ENCODE assay signal across 16 cellular contexts in genomic region chr22:21444701-21445436, GRCh38. TPM values are rescaled to one million over a fixed set of nuclear protein-coding genes. Genes with fewer than 3 reads are reported as not detected.
DNase-seq lines count a peak whose midpoint lies in the region; ATAC-seq and TF ChIP-seq lines count a peak whose summit lies in the region.
"Had no signal": no experiment of that assay in that cellular context is flagged by ENCODE, and none has a peak within 500 bp of the region (broad histone marks: within the 10 kb centered on the region; RNA-seq: fewer than 3 reads in every experiment).

No MANE protein-coding gene starts in this region.

- H3K27me3 ChIP-seq in BE2C, result no peaks in the 10 kb centered on the region
- H3K27me3 ChIP-seq in H9 (ENCODE audit: insufficient read depth, low read length), result no peaks in the 10 kb centered on the region
- no peaks in the 10 kb centered on the region for H3K27me3 ChIP-seq in right atrium auricular region
- no peaks in the 10 kb centered on the region for H3K27me3 ChIP-seq in trophoblast cell (ENCODE audit: insufficient read depth, low read length)
- no peaks in the 10 kb centered on the region for H3K27me3 ChIP-seq in effector memory CD4-positive, alpha-beta T cell (replicated peaks; ENCODE audit: control insufficient read depth, insufficient read depth, low read length, poor library complexity, severe bottlenecking)
- H3K27me3 ChIP-seq: colonic mucosa, SJSA1 had no signal

- peak; percentile 6 for DNase-seq in BE2C
- peak; percentile 22 for DNase-seq in H9
- DNase-seq in right atrium auricular region (ENCODE audit: low spot score), result peak; percentile 43
- peak in 1 of 2 donors; percentile 13 for DNase-seq in trophoblast cell
- no peak for DNase-seq in kidney glomerular epithelial cell (lab: John Stamatoyannopoulos, UW)
- DNase-seq in effector memory CD4-positive, alpha-beta T cell, result no peak
- DNase-seq in stimulated activated CD4-positive, alpha-beta T cell treated with anti-CD3 and anti-CD28 coated beads, Interleukin-4, amount 100 ng/mL, for 1 hour, result no peak
- DNase-seq: C1 segment of cervical spinal cord, colonic mucosa, DMS153, NCI-H187, NCI-H510A treated with DMSO at 0.1 percent for 48 hours had no signal

- H3K4me2 ChIP-seq in H9 (ENCODE audit: insufficient read depth, insufficient read length, low read length), result no peak overlapping the region
- H3K4me2 ChIP-seq in trophoblast cell (ENCODE audit: low read length), result no peak overlapping the region

- H3K4me3 ChIP-seq in BE2C (ENCODE audit: low read depth, low read length), result no peak overlapping the region
- H3K4me3 ChIP-seq in right atrium auricular region, result no peak overlapping the region
- no peak overlapping the region for H3K4me3 ChIP-seq in trophoblast cell (ENCODE audit: low read depth, low read length)
- H3K4me3 ChIP-seq in effector memory CD4-positive, alpha-beta T cell (ENCODE audit: insufficient read depth, low read depth, low read length, poor library complexity, severe bottlenecking), result no peak overlapping the region
- H3K4me3 ChIP-seq: colonic mucosa, SJSA1 had no signal

- peaks cover 5 to 27% (median 21%) of the 10 kb centered on the region in 3 experiments; a peak in 6 of 7 replicates for H3K36me3 Mint-ChIP-seq in H9 (ENCODE audit: insufficient read depth in 1 of 3, low read depth in 3 of 3)

- H3K9me3 ChIP-seq in BE2C, result no peaks in the 10 kb centered on the region
- no peaks in the 10 kb centered on the region for H3K9me3 ChIP-seq in H9 (ENCODE audit: control insufficient read depth, low read depth, low read length)
- no peaks in the 10 kb centered on the region for H3K9me3 ChIP-seq in right atrium auricular region
- H3K9me3 ChIP-seq in trophoblast cell (ENCODE audit: insufficient read depth, low read depth, low read length), result peaks cover 3% of the 10 kb centered on the region
- no peaks in the 10 kb centered on the region for H3K9me3 ChIP-seq in effector memory CD4-positive, alpha-beta T cell (ENCODE audit: control insufficient read depth, low read length)
- H3K9me3 ChIP-seq: colonic mucosa, SJSA1 had no signal

- H3K4ac ChIP-seq in H9 (ENCODE audit: low read depth, low read length), result no peak overlapping the region
- no peak overlapping the region for H3K4ac ChIP-seq in trophoblast cell (ENCODE audit: low read depth, low read length)

- H2BK5ac ChIP-seq in H9 (ENCODE audit: insufficient read length, low read length), result no peak overlapping the region
- no peak overlapping the region for H2BK5ac ChIP-seq in trophoblast cell (ENCODE audit: low read depth, low read length, poor library complexity)

- H2AK5ac ChIP-seq in H9 (ENCODE audit: insufficient read length, low read length), result no peak overlapping the region
- no peak overlapping the region for H2AK5ac ChIP-seq in trophoblast cell (ENCODE audit: low read length)

- H3K23me2 ChIP-seq in H9 (ENCODE audit: insufficient read length, low read depth, low read length, poor library complexity, severe bottlenecking), result no peaks in the 10 kb centered on the region

- peaks cover 5% of the 10 kb centered on the region for H3K79me1 ChIP-seq in H9 (ENCODE audit: insufficient read depth, low read depth, low read length, poor library complexity, severe bottlenecking)
- peaks cover 2% of the 10 kb centered on the region for H3K79me1 ChIP-seq in trophoblast cell (ENCODE audit: low read length)

- H3K79me2 ChIP-seq in H9 (ENCODE audit: insufficient read depth, low read length) (no peaks in the 10 kb centered on the region; the same call in 1 of the 2 replicates), trophoblast cell (ENCODE audit: control insufficient read depth, insufficient read depth, low read length, poor library complexity) (peaks cover 12% of the 10 kb centered on the region)

- no peak overlapping the region for H2BK12ac ChIP-seq in H9 (ENCODE audit: insufficient read length, low read depth, low read length)
- H2BK12ac ChIP-seq in trophoblast cell (ENCODE audit: low read length), result no peak overlapping the region

- no peak overlapping the region for H2BK15ac ChIP-seq in H9 (ENCODE audit: low read depth, low read length)

- no peak overlapping the region for H3K14ac ChIP-seq in H9 (ENCODE audit: insufficient read depth, low read length)
- no peak overlapping the region for H3K14ac ChIP-seq in trophoblast cell (ENCODE audit: low read length)

- H3K23ac ChIP-seq in H9 (ENCODE audit: insufficient read length, low read depth, low read length) (no peak overlapping the region), trophoblast cell (ENCODE audit: low read length) (no peak overlapping the region)

- no peak overlapping the region for H3K4me3 Mint-ChIP-seq in H9
- H3K4me3 Mint-ChIP-seq: activated T-helper 17 cell treated with anti-CD3 and anti-CD28 coated beads, Interleukin-2, amount 50 U/mL, for 72 hours; memory B cell had no signal

- peak overlapping the region in 1 of 3 experiments; percentile 32; a peak in 1 of 7 replicates for H3K27ac Mint-ChIP-seq in H9
- H3K27ac Mint-ChIP-seq: activated T-helper 17 cell treated with anti-CD3 and anti-CD28 coated beads, Interleukin-2, amount 50 U/mL, for 72 hours; memory B cell had no signal

- no peaks in the 10 kb centered on the region for H3K9me3 Mint-ChIP-seq in H9
- H3K9me3 Mint-ChIP-seq: activated T-helper 17 cell treated with anti-CD3 and anti-CD28 coated beads, Interleukin-2, amount 50 U/mL, for 72 hours; memory B cell had no signal

- WGBS in H9 (ENCODE audit: extremely low coverage, insufficient read length, low lambda C conversion rate), result no CpG with 5 or more reads among the region's 35 CpGs
- no CpG with 5 or more reads among the region's 35 CpGs for WGBS in trophoblast cell (ENCODE audit: extremely low coverage, insufficient coverage, insufficient read length)

- H3K56ac ChIP-seq in H9 (ENCODE audit: insufficient read length, low read depth, low read length), result no peak overlapping the region

- TF ChIP-seq CTCF in BE2C (IDR thresholded peaks at IDR 0.05; ENCODE audit: low read depth, low read length) (no peak), H9 (conservative IDR thresholded peaks at IDR 0.05) (no peak), right atrium auricular region (IDR thresholded peaks at IDR 0.05) (no peak)

- H4K5ac ChIP-seq in H9 (ENCODE audit: insufficient read length, low read depth, low read length), result no peak overlapping the region

- H3K27me3 Mint-ChIP-seq in H9 (ENCODE audit: low read depth), result no peaks in the 10 kb centered on the region
- H3K27me3 Mint-ChIP-seq: activated T-helper 17 cell treated with anti-CD3 and anti-CD28 coated beads, Interleukin-2, amount 50 U/mL, for 72 hours; memory B cell had no signal

- H4K8ac ChIP-seq in H9 (replicated peaks; ENCODE audit: insufficient read length, low read depth, low read length) (no peak overlapping the region), trophoblast cell (ENCODE audit: low read depth, low read length) (no peak overlapping the region)

- peaks cover 13 to 30% of the 10 kb centered on the region in 2 experiments for H3K4me1 Mint-ChIP-seq in H9
- H3K4me1 Mint-ChIP-seq: activated T-helper 17 cell treated with anti-CD3 and anti-CD28 coated beads, Interleukin-2, amount 50 U/mL, for 72 hours; memory B cell had no signal

- no peak overlapping the region for H3T11ph ChIP-seq in H9 (ENCODE audit: low read length)

- H3K27ac ChIP-seq in H9 (ENCODE audit: insufficient read length, low read depth, low read length) (no peak overlapping the region), right atrium auricular region (no peak overlapping the region), trophoblast cell (ENCODE audit: low read depth, low read length) (no peak overlapping the region)
- H3K27ac ChIP-seq in effector memory CD4-positive, alpha-beta T cell (ENCODE audit: insufficient read depth, low read length, poor library complexity, severe bottlenecking), result no peak overlapping the region
- H3K27ac ChIP-seq: colonic mucosa, SJSA1 had no signal

- H4K91ac ChIP-seq in H9 (ENCODE audit: insufficient read length, low read depth, low read length) (no peak overlapping the region), trophoblast cell (ENCODE audit: low read depth, low read length) (no peak overlapping the region)

- H3K4me1 ChIP-seq in BE2C, result no peaks in the 10 kb centered on the region
- no peaks in the 10 kb centered on the region; the same call in 1 of the 2 replicates for H3K4me1 ChIP-seq in H9 (ENCODE audit: insufficient read depth, low read length)
- H3K4me1 ChIP-seq in right atrium auricular region, result peaks cover 0 to 6% of the 10 kb centered on the region in 2 donors
- peaks cover 2 to 6% of the 10 kb centered on the region in 2 experiments for H3K4me1 ChIP-seq in trophoblast cell (ENCODE audit: control insufficient read depth in 1 of 2, insufficient read depth in 2 of 2, low read length in 2 of 2)
- no peaks in the 10 kb centered on the region for H3K4me1 ChIP-seq in effector memory CD4-positive, alpha-beta T cell (ENCODE audit: control insufficient read depth, insufficient read depth, low read length, poor library complexity, severe bottlenecking)
- H3K4me1 ChIP-seq: colonic mucosa, SJSA1 had no signal

- H2AFZ ChIP-seq in H9 (ENCODE audit: low read length) (no peak overlapping the region), trophoblast cell (ENCODE audit: insufficient read depth, low read length, poor library complexity) (no peak overlapping the region)

- ATAC-seq in GM21723 (IDR thresholded peaks at IDR 0.05; ENCODE audit: unreplicated experiment), result no peak
- ATAC-seq: activated T-helper 17 cell treated with anti-CD3 and anti-CD28 coated beads, Interleukin-2, amount 50 U/mL, for 72 hours had no signal

- H2BK120ac ChIP-seq in H9 (ENCODE audit: low read depth, low read length, poor library complexity, severe bottlenecking) (no peak overlapping the region), trophoblast cell (ENCODE audit: insufficient read depth, low read length, poor library complexity) (no peak overlapping the region)

- H3K18ac ChIP-seq in H9 (ENCODE audit: insufficient read length, low read depth, low read length) (no peak overlapping the region), trophoblast cell (ENCODE audit: low read length) (peak overlapping the region; percentile 5)

- H4K12ac ChIP-seq in trophoblast cell (ENCODE audit: low read depth, low read length), result no peak overlapping the region

- H3K9ac ChIP-seq in H9 (ENCODE audit: extremely low read depth, insufficient read length, low read length) (no peak overlapping the region), trophoblast cell (ENCODE audit: low read length) (no peak overlapping the region)

- H2BK20ac ChIP-seq in H9 (ENCODE audit: low read depth, low read length, poor library complexity, severe bottlenecking), result no peak overlapping the region

- H4K20me1 ChIP-seq in H9 (ENCODE audit: control insufficient read depth, insufficient read depth, insufficient read length), result no peaks in the 10 kb centered on the region

- H3K36me3 ChIP-seq in BE2C (peaks cover 29% of the 10 kb centered on the region), right atrium auricular region (peaks cover 22% of the 10 kb centered on the region), trophoblast cell (ENCODE audit: control insufficient read depth in 1 of 2, insufficient read depth in 2 of 2, low read length in 2 of 2) (peaks cover 63 to 64% of the 10 kb centered on the region in 2 experiments)
- peaks cover 32% of the 10 kb centered on the region for H3K36me3 ChIP-seq in effector memory CD4-positive, alpha-beta T cell (ENCODE audit: control insufficient read depth, insufficient read depth, low read length)

RNA-seq across cellular contexts. Expression of gene TMEM191C, which starts 22.3 kb away (rescaled TPM):
- 2.2 TPM for polyA plus RNA-seq in BE2C (2012; ENCODE audit: insufficient read depth, insufficient read length, low read depth)
- total RNA-seq in H9 (2021) (3.3 and 4.2 TPM in 2 replicates), right atrium auricular region (1 to 10 TPM; 1.3 TPM)
- polyA plus RNA-seq in trophoblast cell (2013), result 7.7 and 8.4 TPM in 2 replicates

RNA-seq across cellular contexts. Expression of gene HIC2, which starts 27.7 kb away (rescaled TPM):
- 22.8 TPM for polyA plus RNA-seq in BE2C (2012; ENCODE audit: insufficient read depth, insufficient read length, low read depth)
- total RNA-seq in H9 (2021), result 22.8 and 24.9 TPM in 2 replicates
- 1 to 10 TPM; 1.8 to 3.3 TPM for total RNA-seq in right atrium auricular region
- polyA plus RNA-seq in trophoblast cell (2013), result 61.7 and 66.5 TPM in 2 replicates

Comparison
In these comparisons a context has a peak if more than half of its experiments do, and no peak if none do; other contexts are left out.
1. DNase-seq: peak in BE2C (single experiment), H9 (single experiment) and right atrium auricular region (single experiment); none in kidney glomerular epithelial cell (single experiment), effector memory CD4-positive, alpha-beta T cell (0 of 3) and stimulated activated CD4-positive, alpha-beta T cell treated with anti-CD3 and anti-CD28 coated beads, Interleukin-4, amount 100 ng/mL, for 1 hour (single experiment).